Comparison of ENCODE assay signal across 1 cellular context in the genomic region with DNA sequence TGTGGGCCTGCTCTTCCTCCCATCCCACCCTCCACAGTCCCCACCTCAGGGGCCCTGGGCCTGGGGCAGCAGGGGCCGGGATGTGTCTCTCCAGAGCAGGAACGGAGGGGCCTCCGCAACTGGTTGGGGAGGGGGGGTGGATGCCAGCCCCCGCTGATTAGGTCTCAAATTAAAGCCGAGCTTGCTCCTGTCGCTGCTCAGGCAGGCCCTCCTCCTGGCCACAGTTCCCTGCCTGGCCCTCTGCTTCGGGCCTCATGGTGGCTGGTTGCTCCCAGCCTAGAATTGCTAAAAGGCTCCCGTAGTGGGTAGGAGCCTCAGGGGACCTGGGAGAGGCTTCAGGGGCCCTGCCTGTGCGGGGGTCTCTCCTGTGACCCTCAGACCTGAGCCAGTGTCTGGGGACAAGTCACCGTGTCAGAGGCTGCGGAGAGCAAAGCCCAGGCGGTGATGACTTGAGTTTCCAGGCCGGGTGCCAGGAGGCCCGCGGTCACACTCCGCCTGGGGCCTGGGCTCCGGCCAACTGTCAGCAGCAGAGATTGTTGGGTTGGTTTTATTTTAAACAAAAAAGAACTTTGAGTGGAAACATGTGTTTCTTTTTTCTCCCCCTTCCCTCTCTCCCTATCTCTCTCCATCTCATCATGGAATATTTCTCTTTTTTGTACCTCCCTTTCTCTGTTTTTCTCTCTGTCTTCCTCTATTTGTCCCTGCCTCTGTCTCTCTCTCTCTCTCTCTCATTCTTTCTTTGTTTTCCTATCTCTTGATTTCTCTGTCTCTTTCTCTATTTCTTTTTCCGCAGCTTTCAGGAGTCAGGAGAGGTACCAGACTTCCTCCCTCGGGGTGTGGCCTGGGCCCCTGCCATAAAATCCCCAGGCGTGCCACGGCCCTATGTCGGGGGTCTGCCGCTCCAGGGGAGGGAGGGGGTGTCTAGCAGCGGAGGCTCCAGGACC.
TF ChIP-seq lines count a peak whose summit lies in the region.

No MANE protein-coding gene starts in this region.

TF ChIP-seq in HepG2, 621 proteins besides CTCF, POLR2A, EP300 and RAD21 (continued from another document and continues in another):
- TF ChIP-seq, protein P1, sequence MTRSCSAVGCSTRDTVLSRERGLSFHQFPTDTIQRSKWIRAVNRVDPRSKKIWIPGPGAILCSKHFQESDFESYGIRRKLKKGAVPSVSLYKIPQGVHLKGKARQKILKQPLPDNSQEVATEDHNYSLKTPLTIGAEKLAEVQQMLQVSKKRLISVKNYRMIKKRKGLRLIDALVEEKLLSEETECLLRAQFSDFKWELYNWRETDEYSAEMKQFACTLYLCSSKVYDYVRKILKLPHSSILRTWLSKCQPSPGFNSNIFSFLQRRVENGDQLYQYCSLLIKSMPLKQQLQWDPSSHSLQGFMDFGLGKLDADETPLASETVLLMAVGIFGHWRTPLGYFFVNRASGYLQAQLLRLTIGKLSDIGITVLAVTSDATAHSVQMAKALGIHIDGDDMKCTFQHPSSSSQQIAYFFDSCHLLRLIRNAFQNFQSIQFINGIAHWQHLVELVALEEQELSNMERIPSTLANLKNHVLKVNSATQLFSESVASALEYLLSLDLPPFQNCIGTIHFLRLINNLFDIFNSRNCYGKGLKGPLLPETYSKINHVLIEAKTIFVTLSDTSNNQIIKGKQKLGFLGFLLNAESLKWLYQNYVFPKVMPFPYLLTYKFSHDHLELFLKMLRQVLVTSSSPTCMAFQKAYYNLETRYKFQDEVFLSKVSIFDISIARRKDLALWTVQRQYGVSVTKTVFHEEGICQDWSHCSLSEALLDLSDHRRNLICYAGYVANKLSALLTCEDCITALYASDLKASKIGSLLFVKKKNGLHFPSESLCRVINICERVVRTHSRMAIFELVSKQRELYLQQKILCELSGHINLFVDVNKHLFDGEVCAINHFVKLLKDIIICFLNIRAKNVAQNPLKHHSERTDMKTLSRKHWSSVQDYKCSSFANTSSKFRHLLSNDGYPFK (CRISPR knock-in tag; IDR thresholded peaks at IDR 0.05; ENCODE audit: borderline replicate concordance), result 0 out of 2 replicates have a peak, but pooled peaks have one; percentile 21
- TF ChIP-seq KAT7 (CRISPR knock-in tag; IDR thresholded peaks at IDR 0.05; ENCODE audit: borderline replicate concordance), result 0 out of 2 replicates have a peak, but pooled peaks have one; percentile 34
- no peak for TF ChIP-seq MIER3 (CRISPR knock-in tag; IDR thresholded peaks at IDR 0.05; ENCODE audit: borderline replicate concordance)
- TF ChIP-seq ATF2 (CRISPR knock-in tag; IDR thresholded peaks at IDR 0.05), result no peak
- TF ChIP-seq ZNF33B (CRISPR knock-in tag; IDR thresholded peaks at IDR 0.05), result peak; percentile 44; the same call in 1 of the 2 replicates
- 0 out of 2 replicates have a peak, but pooled peaks have one; percentile 35 for TF ChIP-seq HNRNPL (IDR thresholded peaks at IDR 0.05; ENCODE audit: low read depth, low read length)
- peak; percentile 45 for TF ChIP-seq GATAD2A (CRISPR knock-in tag; IDR thresholded peaks at IDR 0.05)
- TF ChIP-seq PPARG (CRISPR knock-in tag; conservative IDR thresholded peaks at IDR 0.05), result 0 out of 2 replicates have a peak, but pooled peaks have one; percentile 36
- no peak for TF ChIP-seq ZNF614 (CRISPR knock-in tag; IDR thresholded peaks at IDR 0.05; ENCODE audit: borderline replicate concordance)
- no peak for TF ChIP-seq ZNF570 (CRISPR knock-in tag; IDR thresholded peaks at IDR 0.05; ENCODE audit: borderline replicate concordance)
- TF ChIP-seq ZNF567 (CRISPR knock-in tag; IDR thresholded peaks at IDR 0.05; ENCODE audit: borderline replicate concordance), result peak; percentile 41; the same call in 1 of the 2 replicates
- TF ChIP-seq TFE3 (CRISPR knock-in tag; IDR thresholded peaks at IDR 0.05), result 0 out of 2 replicates have a peak, but pooled peaks have one; percentile 37
- TF ChIP-seq, protein P2, sequence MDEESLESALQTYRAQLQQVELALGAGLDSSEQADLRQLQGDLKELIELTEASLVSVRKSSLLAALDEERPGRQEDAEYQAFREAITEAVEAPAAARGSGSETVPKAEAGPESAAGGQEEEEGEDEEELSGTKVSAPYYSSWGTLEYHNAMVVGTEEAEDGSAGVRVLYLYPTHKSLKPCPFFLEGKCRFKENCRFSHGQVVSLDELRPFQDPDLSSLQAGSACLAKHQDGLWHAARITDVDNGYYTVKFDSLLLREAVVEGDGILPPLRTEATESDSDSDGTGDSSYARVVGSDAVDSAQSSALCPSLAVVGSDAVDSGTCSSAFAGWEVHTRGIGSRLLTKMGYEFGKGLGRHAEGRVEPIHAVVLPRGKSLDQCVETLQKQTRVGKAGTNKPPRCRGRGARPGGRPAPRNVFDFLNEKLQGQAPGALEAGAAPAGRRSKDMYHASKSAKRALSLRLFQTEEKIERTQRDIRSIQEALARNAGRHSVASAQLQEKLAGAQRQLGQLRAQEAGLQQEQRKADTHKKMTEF (CRISPR knock-in tag; IDR thresholded peaks at IDR 0.05), result peak; percentile 37; the same call in 1 of the 2 replicates
- TF ChIP-seq, protein P3, sequence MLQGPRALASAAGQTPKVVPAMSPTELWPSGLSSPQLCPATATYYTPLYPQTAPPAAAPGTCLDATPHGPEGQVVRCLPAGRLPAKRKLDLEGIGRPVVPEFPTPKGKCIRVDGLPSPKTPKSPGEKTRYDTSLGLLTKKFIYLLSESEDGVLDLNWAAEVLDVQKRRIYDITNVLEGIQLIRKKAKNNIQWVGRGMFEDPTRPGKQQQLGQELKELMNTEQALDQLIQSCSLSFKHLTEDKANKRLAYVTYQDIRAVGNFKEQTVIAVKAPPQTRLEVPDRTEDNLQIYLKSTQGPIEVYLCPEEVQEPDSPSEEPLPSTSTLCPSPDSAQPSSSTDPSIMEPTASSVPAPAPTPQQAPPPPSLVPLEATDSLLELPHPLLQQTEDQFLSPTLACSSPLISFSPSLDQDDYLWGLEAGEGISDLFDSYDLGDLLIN (CRISPR knock-in tag; IDR thresholded peaks at IDR 0.05; ENCODE audit: borderline replicate concordance), result 0 out of 2 replicates have a peak, but pooled peaks have one; percentile 24
- no peak for TF ChIP-seq ZNF468 (CRISPR knock-in tag; IDR thresholded peaks at IDR 0.05)
- TF ChIP-seq ZFP36L2 (CRISPR knock-in tag; IDR thresholded peaks at IDR 0.05), result 0 out of 2 replicates have a peak, but pooled peaks have one; percentile 41
- no peak for TF ChIP-seq ZNF292 (CRISPR knock-in tag; IDR thresholded peaks at IDR 0.05; ENCODE audit: borderline replicate concordance, low read depth)
- TF ChIP-seq ZBTB7B (CRISPR knock-in tag; IDR thresholded peaks at IDR 0.05), result peak; percentile 66
- TF ChIP-seq, protein P4, sequence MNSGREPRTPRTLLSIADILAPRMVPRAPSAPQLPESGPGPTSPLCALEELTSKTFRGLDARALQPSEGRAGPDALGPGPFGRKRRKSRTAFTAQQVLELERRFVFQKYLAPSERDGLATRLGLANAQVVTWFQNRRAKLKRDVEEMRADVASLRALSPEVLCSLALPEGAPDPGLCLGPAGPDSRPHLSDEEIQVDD (CRISPR knock-in tag; IDR thresholded peaks at IDR 0.05; ENCODE audit: borderline replicate concordance), result no peak
- TF ChIP-seq TCF12 (IDR thresholded peaks at IDR 0.05), result no peak
- TF ChIP-seq TCF12 (CRISPR knock-in tag; IDR thresholded peaks at IDR 0.05), result no peak
- 0 out of 2 replicates have a peak, but pooled peaks have one; percentile 23 for TF ChIP-seq GATAD1 (CRISPR knock-in tag; IDR thresholded peaks at IDR 0.05)
- peak; percentile 38; the same call in 1 of the 2 replicates for TF ChIP-seq RXRB (CRISPR knock-in tag; IDR thresholded peaks at IDR 0.05; ENCODE audit: borderline replicate concordance)
- peak; percentile 58; the same call in 1 of the 2 replicates for TF ChIP-seq KDM5B (CRISPR knock-in tag; IDR thresholded peaks at IDR 0.05; ENCODE audit: borderline replicate concordance)
- peak; percentile 42; the same call in 1 of the 2 replicates for TF ChIP-seq HOXA3 (CRISPR knock-in tag; IDR thresholded peaks at IDR 0.05)
- TF ChIP-seq HNRNPLL (IDR thresholded peaks at IDR 0.05; ENCODE audit: low read depth, low read length, poor library complexity, severe bottlenecking), result peak; percentile 49
- TF ChIP-seq PHF5A (CRISPR knock-in tag; IDR thresholded peaks at IDR 0.05; ENCODE audit: low read depth, unreplicated experiment), result no peak
- 0 out of 2 replicates have a peak, but pooled peaks have one; percentile 35 for TF ChIP-seq HES4 (CRISPR knock-in tag; IDR thresholded peaks at IDR 0.05; ENCODE audit: borderline replicate concordance)
- 0 out of 2 replicates have a peak, but pooled peaks have one; percentile 2 for TF ChIP-seq NCOA1 (CRISPR knock-in tag; IDR thresholded peaks at IDR 0.05)
- TF ChIP-seq ZBTB49 (CRISPR knock-in tag; IDR thresholded peaks at IDR 0.05; ENCODE audit: borderline replicate concordance), result no peak
- 0 out of 2 replicates have a peak, but pooled peaks have one; percentile 37 for TF ChIP-seq HOXA5 (CRISPR knock-in tag; IDR thresholded peaks at IDR 0.05)
- TF ChIP-seq CAMTA2 (CRISPR knock-in tag; IDR thresholded peaks at IDR 0.05; ENCODE audit: borderline replicate concordance), result no peak
- no peak for TF ChIP-seq RARA (CRISPR knock-in tag; IDR thresholded peaks at IDR 0.05)
- TF ChIP-seq ZNF557 (CRISPR knock-in tag; IDR thresholded peaks at IDR 0.05), result no peak
- TF ChIP-seq, protein P5, sequence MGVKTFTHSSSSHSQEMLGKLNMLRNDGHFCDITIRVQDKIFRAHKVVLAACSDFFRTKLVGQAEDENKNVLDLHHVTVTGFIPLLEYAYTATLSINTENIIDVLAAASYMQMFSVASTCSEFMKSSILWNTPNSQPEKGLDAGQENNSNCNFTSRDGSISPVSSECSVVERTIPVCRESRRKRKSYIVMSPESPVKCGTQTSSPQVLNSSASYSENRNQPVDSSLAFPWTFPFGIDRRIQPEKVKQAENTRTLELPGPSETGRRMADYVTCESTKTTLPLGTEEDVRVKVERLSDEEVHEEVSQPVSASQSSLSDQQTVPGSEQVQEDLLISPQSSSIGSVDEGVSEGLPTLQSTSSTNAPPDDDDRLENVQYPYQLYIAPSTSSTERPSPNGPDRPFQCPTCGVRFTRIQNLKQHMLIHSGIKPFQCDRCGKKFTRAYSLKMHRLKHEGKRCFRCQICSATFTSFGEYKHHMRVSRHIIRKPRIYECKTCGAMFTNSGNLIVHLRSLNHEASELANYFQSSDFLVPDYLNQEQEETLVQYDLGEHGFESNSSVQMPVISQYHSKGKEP (CRISPR knock-in tag; IDR thresholded peaks at IDR 0.05), result no peak
- TF ChIP-seq, protein P6, sequence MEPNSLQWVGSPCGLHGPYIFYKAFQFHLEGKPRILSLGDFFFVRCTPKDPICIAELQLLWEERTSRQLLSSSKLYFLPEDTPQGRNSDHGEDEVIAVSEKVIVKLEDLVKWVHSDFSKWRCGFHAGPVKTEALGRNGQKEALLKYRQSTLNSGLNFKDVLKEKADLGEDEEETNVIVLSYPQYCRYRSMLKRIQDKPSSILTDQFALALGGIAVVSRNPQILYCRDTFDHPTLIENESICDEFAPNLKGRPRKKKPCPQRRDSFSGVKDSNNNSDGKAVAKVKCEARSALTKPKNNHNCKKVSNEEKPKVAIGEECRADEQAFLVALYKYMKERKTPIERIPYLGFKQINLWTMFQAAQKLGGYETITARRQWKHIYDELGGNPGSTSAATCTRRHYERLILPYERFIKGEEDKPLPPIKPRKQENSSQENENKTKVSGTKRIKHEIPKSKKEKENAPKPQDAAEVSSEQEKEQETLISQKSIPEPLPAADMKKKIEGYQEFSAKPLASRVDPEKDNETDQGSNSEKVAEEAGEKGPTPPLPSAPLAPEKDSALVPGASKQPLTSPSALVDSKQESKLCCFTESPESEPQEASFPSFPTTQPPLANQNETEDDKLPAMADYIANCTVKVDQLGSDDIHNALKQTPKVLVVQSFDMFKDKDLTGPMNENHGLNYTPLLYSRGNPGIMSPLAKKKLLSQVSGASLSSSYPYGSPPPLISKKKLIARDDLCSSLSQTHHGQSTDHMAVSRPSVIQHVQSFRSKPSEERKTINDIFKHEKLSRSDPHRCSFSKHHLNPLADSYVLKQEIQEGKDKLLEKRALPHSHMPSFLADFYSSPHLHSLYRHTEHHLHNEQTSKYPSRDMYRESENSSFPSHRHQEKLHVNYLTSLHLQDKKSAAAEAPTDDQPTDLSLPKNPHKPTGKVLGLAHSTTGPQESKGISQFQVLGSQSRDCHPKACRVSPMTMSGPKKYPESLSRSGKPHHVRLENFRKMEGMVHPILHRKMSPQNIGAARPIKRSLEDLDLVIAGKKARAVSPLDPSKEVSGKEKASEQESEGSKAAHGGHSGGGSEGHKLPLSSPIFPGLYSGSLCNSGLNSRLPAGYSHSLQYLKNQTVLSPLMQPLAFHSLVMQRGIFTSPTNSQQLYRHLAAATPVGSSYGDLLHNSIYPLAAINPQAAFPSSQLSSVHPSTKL (CRISPR knock-in tag; IDR thresholded peaks at IDR 0.05), result peak; percentile 22; the same call in 1 of the 2 replicates
